ENCODE assay signal across 15 cellular contexts in genomic region chr12:130588696-130589095, GRCh38.
DNase-seq lines count a peak whose midpoint lies in the region; ATAC-seq and TF ChIP-seq lines count a peak whose summit lies in the region.
"Had no signal": no experiment of that assay in that cellular context is flagged by ENCODE, and none has a peak within 500 bp of the region (broad histone marks: within the 10 kb centered on the region; RNA-seq: fewer than 3 reads in every experiment).

No MANE protein-coding gene starts in this region.

- H3K27ac Mint-ChIP-seq in activated CD4-positive, alpha-beta T cell treated with anti-CD3 and anti-CD28 coated beads for 36 hours, result no peak overlapping the region
- H3K27ac Mint-ChIP-seq: CD8-positive, alpha-beta T cell; H9 had no signal

- no peak for TF ChIP-seq CTCF in smooth muscle cell (IDR thresholded peaks at IDR 0.05; ENCODE audit: borderline replicate concordance, insufficient read depth, poor library complexity, severe bottlenecking)

- intact Hi-C loops in activated CD4-positive, alpha-beta T cell treated with anti-CD3 and anti-CD28 coated beads for 36 hours (cut with DNase I, micrococcal nuclease), result no loop called here

- CTCF ChIA-PET in activated CD4-positive, alpha-beta T cell treated with anti-CD3 and anti-CD28 coated beads for 36 hours (lab: Charles Lee), result no interaction called here

- WGBS in smooth muscle cell (ENCODE audit: low lambda C conversion rate), result 88% methylated on average over 7 of the region's 7 CpGs

- H3K9me3 Mint-ChIP-seq in activated CD4-positive, alpha-beta T cell treated with anti-CD3 and anti-CD28 coated beads for 36 hours (ENCODE audit: low read depth), result no peaks in the 10 kb centered on the region
- H3K9me3 Mint-ChIP-seq: CD8-positive, alpha-beta T cell had no signal

- H3K27me3 ChIP-seq in BLaER1 treated with 17β-estradiol and CSF1 and Interleukin-3, amounts not matched to agents 10 nM and 100 nM, result peaks cover 0 to 27% (median 12%) of the 10 kb centered on the region in 11 experiments; a peak in 15 of 22 replicates
- H3K27me3 ChIP-seq in smooth muscle cell (ENCODE audit: low read depth), result no peaks in the 10 kb centered on the region

- ATAC-seq in SK-N-SH treated with all-trans-retinoic acid at 6 μM for 48 hours, result no peak
- no peak for ATAC-seq in activated CD4-positive, alpha-beta T cell treated with anti-CD3 and anti-CD28 coated beads for 36 hours
- ATAC-seq: CD8-positive, alpha-beta T cell; GM12878 had no signal

- H3K27me3 Mint-ChIP-seq in activated CD4-positive, alpha-beta T cell treated with anti-CD3 and anti-CD28 coated beads for 36 hours, result peaks cover 2% of the 10 kb centered on the region

- H3F3A ChIP-seq in smooth muscle cell (ENCODE audit: low read depth), result no peaks in the 10 kb centered on the region

- no peak overlapping the region for H3K27ac ChIP-seq in BLaER1 treated with 17β-estradiol and CSF1 and Interleukin-3, amounts not matched to agents 10 nM and 100 nM
- H3K27ac ChIP-seq in smooth muscle cell (ENCODE audit: low read depth), result no peak overlapping the region

- no peak overlapping the region for H3K9ac ChIP-seq in BLaER1 treated with 17β-estradiol and CSF1 and Interleukin-3, amounts not matched to agents 10 nM and 100 nM
- H3K9ac ChIP-seq in smooth muscle cell (ENCODE audit: low read depth), result no peak overlapping the region

- no peaks in the 10 kb centered on the region for H3K4me1 Mint-ChIP-seq in activated CD4-positive, alpha-beta T cell treated with anti-CD3 and anti-CD28 coated beads for 36 hours

- no peaks in the 10 kb centered on the region for H3K36me3 ChIP-seq in BLaER1 treated with 17β-estradiol and CSF1 and Interleukin-3, amounts not matched to agents 10 nM and 100 nM
- no peaks in the 10 kb centered on the region for H3K36me3 ChIP-seq in smooth muscle cell (ENCODE audit: low read depth)

- no peaks in the 10 kb centered on the region for H3K36me3 Mint-ChIP-seq in activated CD4-positive, alpha-beta T cell treated with anti-CD3 and anti-CD28 coated beads for 36 hours (ENCODE audit: low read depth)
- H3K36me3 Mint-ChIP-seq: CD8-positive, alpha-beta T cell had no signal

- H3K4me3 Mint-ChIP-seq in activated CD4-positive, alpha-beta T cell treated with anti-CD3 and anti-CD28 coated beads for 36 hours, result no peak overlapping the region
- H3K4me3 Mint-ChIP-seq: CD8-positive, alpha-beta T cell; H9 had no signal

- no peaks in the 10 kb centered on the region for H3K79me2 ChIP-seq in smooth muscle cell (ENCODE audit: low read depth)

- peaks cover 0 to 16% (median 14%) of the 10 kb centered on the region in 11 experiments; a peak in 10 of 22 replicates for H3K9me3 ChIP-seq in BLaER1 treated with 17β-estradiol and CSF1 and Interleukin-3, amounts not matched to agents 10 nM and 100 nM (replicated peaks in 1 of 11)
- no peaks in the 10 kb centered on the region for H3K9me3 ChIP-seq in smooth muscle cell (replicated peaks; ENCODE audit: low read depth)

- no peak overlapping the region for H3K4me3 ChIP-seq in BLaER1 treated with 17β-estradiol and CSF1 and Interleukin-3, amounts not matched to agents 10 nM and 100 nM
- peak overlapping the region; percentile 38 for H3K4me3 ChIP-seq in Jurkat, Clone E6-1 (ENCODE audit: low read length)
- no peak overlapping the region for H3K4me3 ChIP-seq in smooth muscle cell
- H3K4me3 ChIP-seq: GM12878 had no signal

- POLR2A ChIA-PET in activated CD4-positive, alpha-beta T cell treated with anti-CD3 and anti-CD28 coated beads for 36 hours (lab: Charles Lee), result no interaction called here

- H4K20me1 ChIP-seq in BLaER1 treated with 17β-estradiol and CSF1 and Interleukin-3, amounts not matched to agents 10 nM and 100 nM, result peaks cover 0 to 17% (median 0%) of the 10 kb centered on the region in 11 experiments; a peak in 4 of 22 replicates
- H4K20me1 ChIP-seq in smooth muscle cell (ENCODE audit: low read depth), result no peaks in the 10 kb centered on the region

- DNase-seq in Jurkat, Clone E6-1 (ENCODE audit: low read depth, low spot score), result peak; percentile 48
- DNase-seq in activated CD4-positive, alpha-beta T cell treated with anti-CD3 and anti-CD28 coated beads for 36 hours, result no peak
- DNase-seq in smooth muscle cell (lab: John Stamatoyannopoulos, UW; ENCODE audit: unreplicated experiment), result no peak
- DNase-seq in NCI-H1048 (lab: John Stamatoyannopoulos, UW), result no peak
- no peak for DNase-seq in D341Med (ENCODE audit: low spot score)
- DNase-seq: ACHN; Calu3; CD8-positive, alpha-beta T cell; GDM1; H9; IMR-90; KBM-7 had no signal

- H2AFZ ChIP-seq in smooth muscle cell (ENCODE audit: low read depth), result no peak overlapping the region

- H3K4me2 ChIP-seq in BLaER1 treated with 17β-estradiol and CSF1 and Interleukin-3, amounts not matched to agents 10 nM and 100 nM, result peak overlapping the region in 8 of 11 experiments; percentile 61 to 98 (median 88); a peak in 16 of 22 replicates
- no peak overlapping the region for H3K4me2 ChIP-seq in smooth muscle cell

- H3K4me1 ChIP-seq in BLaER1 treated with 17β-estradiol and CSF1 and Interleukin-3, amounts not matched to agents 10 nM and 100 nM, result peaks cover 8 to 53% (median 46%) of the 10 kb centered on the region in 10 experiments; a peak in 19 of 20 replicates
- no peaks in the 10 kb centered on the region for H3K4me1 ChIP-seq in smooth muscle cell (ENCODE audit: low read depth)

TF ChIP-seq in SK-N-SH treated with all-trans-retinoic acid at 6 μM for 48 hours, 23 proteins besides CTCF, POLR2A, EP300 and RAD21 (continues in another document):
- TF ChIP-seq ZNF8 (CRISPR knock-in tag; IDR thresholded peaks at IDR 0.05) (no peak), PPARA (CRISPR knock-in tag; IDR thresholded peaks at IDR 0.05; ENCODE audit: borderline replicate concordance) (no peak), OSR1 (CRISPR knock-in tag; IDR thresholded peaks at IDR 0.05) (no peak), CREB5 (CRISPR knock-in tag; IDR thresholded peaks at IDR 0.05; ENCODE audit: low read depth) (0 out of 2 replicates have a peak, but pooled peaks have one; percentile 21), POU6F1 (CRISPR knock-in tag; IDR thresholded peaks at IDR 0.05; ENCODE audit: borderline replicate concordance, low read depth) (no peak; the same call in 1 of the 2 replicates), ZNF565 (CRISPR knock-in tag; conservative IDR thresholded peaks at IDR 0.05; ENCODE audit: low read depth) (no peak), ZNF70 (CRISPR knock-in tag; IDR thresholded peaks at IDR 0.05) (no peak), ZFP30 (CRISPR knock-in tag; IDR thresholded peaks at IDR 0.05) (no peak), RARB (CRISPR knock-in tag; IDR thresholded peaks at IDR 0.05) (no peak), CSDC2 (CRISPR knock-in tag; IDR thresholded peaks at IDR 0.05) (no peak), PATZ1 (CRISPR knock-in tag; IDR thresholded peaks at IDR 0.05; ENCODE audit: borderline replicate concordance) (no peak), TCF4 (CRISPR knock-in tag; IDR thresholded peaks at IDR 0.05; ENCODE audit: borderline replicate concordance) (peak; percentile 54; the same call in 1 of the 2 replicates), GLIS3 (CRISPR knock-in tag; IDR thresholded peaks at IDR 0.05) (no peak), ARNTL (CRISPR knock-in tag; IDR thresholded peaks at IDR 0.05; ENCODE audit: borderline replicate concordance, low read depth) (no peak)
